ENCODE assay signal across 1 cellular context in genomic region chr12:8970432-8970831, GRCh38.
A peak's percentile ranks its signal among the peaks of the same experiment; 100 is the strongest.
TF ChIP-seq lines count a peak whose summit lies in the region.

No MANE protein-coding gene starts in this region.

TF ChIP-seq in HepG2, 621 proteins besides CTCF, POLR2A, EP300 and RAD21 (continued from another document):
- TF ChIP-seq ZNF740 (CRISPR knock-in tag; IDR thresholded peaks at IDR 0.05) (no peak), KDM5A (IDR thresholded peaks at IDR 0.05; ENCODE audit: borderline replicate concordance, low read length) (no peak), GABPA (IDR thresholded peaks at IDR 0.05; ENCODE audit: low read depth, low read length) (no peak), GABPA (CRISPR knock-in tag; IDR thresholded peaks at IDR 0.05; ENCODE audit: low read depth) (no peak), ZBTB25 (CRISPR knock-in tag; IDR thresholded peaks at IDR 0.05) (no peak), ARID5B (CRISPR knock-in tag; IDR thresholded peaks at IDR 0.05) (0 out of 2 replicates have a peak, but pooled peaks have one; percentile 21), AHDC1 (CRISPR knock-in tag; IDR thresholded peaks at IDR 0.05; ENCODE audit: borderline replicate concordance) (no peak), TCF7 (IDR thresholded peaks at IDR 0.05; ENCODE audit: low read depth) (peak; percentile 47), SAFB2 (CRISPR knock-in tag; IDR thresholded peaks at IDR 0.05; ENCODE audit: borderline replicate concordance, low read depth) (no peak), RXRA (CRISPR knock-in tag; IDR thresholded peaks at IDR 0.05) (no peak), IRF9 (CRISPR knock-in tag; IDR thresholded peaks at IDR 0.05; ENCODE audit: borderline replicate concordance) (no peak), THAP7 (CRISPR knock-in tag; IDR thresholded peaks at IDR 0.05) (no peak), ZNF354B (CRISPR knock-in tag; IDR thresholded peaks at IDR 0.05) (no peak), XBP1 (CRISPR knock-in tag; IDR thresholded peaks at IDR 0.05) (no peak), TCF7L2 (IDR thresholded peaks at IDR 0.05; ENCODE audit: low read depth, low read length) (no peak), FOXP1 (IDR thresholded peaks at IDR 0.05) (no peak), FOXP1 (CRISPR knock-in tag; IDR thresholded peaks at IDR 0.05) (peak; percentile 30; the same call in 1 of the 2 replicates), PAXIP1 (CRISPR knock-in tag; conservative IDR thresholded peaks at IDR 0.05) (0 out of 2 replicates have a peak, but pooled peaks have one; percentile 33), ZNF234 (CRISPR knock-in tag; conservative IDR thresholded peaks at IDR 0.05) (no peak), SALL2 (CRISPR knock-in tag; IDR thresholded peaks at IDR 0.05) (no peak), ZNF788 (CRISPR knock-in tag; IDR thresholded peaks at IDR 0.05; ENCODE audit: borderline replicate concordance) (no peak), CSRNP2 (CRISPR knock-in tag; conservative IDR thresholded peaks at IDR 0.05; ENCODE audit: low read depth) (no peak), ZNF83 (CRISPR knock-in tag; IDR thresholded peaks at IDR 0.05; ENCODE audit: borderline replicate concordance) (no peak), ZNF577 (CRISPR knock-in tag; IDR thresholded peaks at IDR 0.05; ENCODE audit: borderline replicate concordance, low read depth) (no peak)
